In the genomic region with DNA sequence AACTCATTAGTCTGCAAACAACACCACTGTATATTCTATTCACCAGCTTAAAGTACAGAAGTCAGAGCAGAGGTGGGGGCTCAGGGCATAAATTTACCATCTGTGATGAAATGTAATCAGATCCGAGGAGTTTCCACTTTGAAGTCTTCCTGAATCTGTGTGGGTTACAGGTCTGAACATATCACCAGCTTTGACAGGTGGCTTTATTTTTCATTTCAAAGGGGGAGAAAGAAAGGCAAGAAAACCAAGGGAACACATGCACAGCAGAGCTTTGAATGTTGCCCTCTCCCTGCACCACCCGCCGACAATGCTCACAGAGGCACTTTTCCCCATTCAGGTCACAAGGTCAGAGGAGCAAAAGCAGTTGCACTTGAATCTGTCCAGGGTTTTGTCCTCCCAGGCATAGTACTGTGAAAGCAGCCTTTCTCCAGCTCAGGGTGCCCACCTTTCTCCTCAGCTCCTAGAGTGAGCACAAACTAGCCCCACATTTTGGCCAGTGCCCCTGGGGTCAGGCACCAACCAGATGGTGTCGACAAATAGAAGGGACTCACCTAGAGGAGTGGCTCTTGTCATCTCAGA, we compare ENCODE assay signal across 2 cellular contexts.
TF ChIP-seq lines count a peak whose summit lies in the region.

No MANE protein-coding gene starts in this region.

TF ChIP-seq in SK-N-SH treated with all-trans-retinoic acid at 6 μM for 48 hours, 23 proteins besides CTCF, POLR2A, EP300 and RAD21 (continued from another document):
- no peak for TF ChIP-seq CSDC2 (CRISPR knock-in tag; IDR thresholded peaks at IDR 0.05)
- no peak for TF ChIP-seq GLIS3 (CRISPR knock-in tag; IDR thresholded peaks at IDR 0.05)
- TF ChIP-seq RARB (CRISPR knock-in tag; IDR thresholded peaks at IDR 0.05), result no peak
- TF ChIP-seq SNAI2 (CRISPR knock-in tag; IDR thresholded peaks at IDR 0.05), result no peak
- no peak for TF ChIP-seq ZFP3 (CRISPR knock-in tag; IDR thresholded peaks at IDR 0.05)
- TF ChIP-seq, protein P1, sequence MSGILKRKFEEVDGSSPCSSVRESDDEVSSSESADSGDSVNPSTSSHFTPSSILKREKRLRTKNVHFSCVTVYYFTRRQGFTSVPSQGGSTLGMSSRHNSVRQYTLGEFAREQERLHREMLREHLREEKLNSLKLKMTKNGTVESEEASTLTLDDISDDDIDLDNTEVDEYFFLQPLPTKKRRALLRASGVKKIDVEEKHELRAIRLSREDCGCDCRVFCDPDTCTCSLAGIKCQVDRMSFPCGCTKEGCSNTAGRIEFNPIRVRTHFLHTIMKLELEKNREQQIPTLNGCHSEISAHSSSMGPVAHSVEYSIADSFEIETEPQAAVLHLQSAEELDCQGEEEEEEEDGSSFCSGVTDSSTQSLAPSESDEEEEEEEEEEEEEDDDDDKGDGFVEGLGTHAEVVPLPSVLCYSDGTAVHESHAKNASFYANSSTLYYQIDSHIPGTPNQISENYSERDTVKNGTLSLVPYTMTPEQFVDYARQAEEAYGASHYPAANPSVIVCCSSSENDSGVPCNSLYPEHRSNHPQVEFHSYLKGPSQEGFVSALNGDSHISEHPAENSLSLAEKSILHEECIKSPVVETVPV (CRISPR knock-in tag; IDR thresholded peaks at IDR 0.05), result no peak
- TF ChIP-seq, protein P2, sequence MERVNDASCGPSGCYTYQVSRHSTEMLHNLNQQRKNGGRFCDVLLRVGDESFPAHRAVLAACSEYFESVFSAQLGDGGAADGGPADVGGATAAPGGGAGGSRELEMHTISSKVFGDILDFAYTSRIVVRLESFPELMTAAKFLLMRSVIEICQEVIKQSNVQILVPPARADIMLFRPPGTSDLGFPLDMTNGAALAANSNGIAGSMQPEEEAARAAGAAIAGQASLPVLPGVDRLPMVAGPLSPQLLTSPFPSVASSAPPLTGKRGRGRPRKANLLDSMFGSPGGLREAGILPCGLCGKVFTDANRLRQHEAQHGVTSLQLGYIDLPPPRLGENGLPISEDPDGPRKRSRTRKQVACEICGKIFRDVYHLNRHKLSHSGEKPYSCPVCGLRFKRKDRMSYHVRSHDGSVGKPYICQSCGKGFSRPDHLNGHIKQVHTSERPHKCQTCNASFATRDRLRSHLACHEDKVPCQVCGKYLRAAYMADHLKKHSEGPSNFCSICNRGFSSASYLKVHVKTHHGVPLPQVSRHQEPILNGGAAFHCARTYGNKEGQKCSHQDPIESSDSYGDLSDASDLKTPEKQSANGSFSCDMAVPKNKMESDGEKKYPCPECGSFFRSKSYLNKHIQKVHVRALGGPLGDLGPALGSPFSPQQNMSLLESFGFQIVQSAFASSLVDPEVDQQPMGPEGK (CRISPR knock-in tag; IDR thresholded peaks at IDR 0.05; ENCODE audit: borderline replicate concordance), result no peak
- TF ChIP-seq, protein P3, sequence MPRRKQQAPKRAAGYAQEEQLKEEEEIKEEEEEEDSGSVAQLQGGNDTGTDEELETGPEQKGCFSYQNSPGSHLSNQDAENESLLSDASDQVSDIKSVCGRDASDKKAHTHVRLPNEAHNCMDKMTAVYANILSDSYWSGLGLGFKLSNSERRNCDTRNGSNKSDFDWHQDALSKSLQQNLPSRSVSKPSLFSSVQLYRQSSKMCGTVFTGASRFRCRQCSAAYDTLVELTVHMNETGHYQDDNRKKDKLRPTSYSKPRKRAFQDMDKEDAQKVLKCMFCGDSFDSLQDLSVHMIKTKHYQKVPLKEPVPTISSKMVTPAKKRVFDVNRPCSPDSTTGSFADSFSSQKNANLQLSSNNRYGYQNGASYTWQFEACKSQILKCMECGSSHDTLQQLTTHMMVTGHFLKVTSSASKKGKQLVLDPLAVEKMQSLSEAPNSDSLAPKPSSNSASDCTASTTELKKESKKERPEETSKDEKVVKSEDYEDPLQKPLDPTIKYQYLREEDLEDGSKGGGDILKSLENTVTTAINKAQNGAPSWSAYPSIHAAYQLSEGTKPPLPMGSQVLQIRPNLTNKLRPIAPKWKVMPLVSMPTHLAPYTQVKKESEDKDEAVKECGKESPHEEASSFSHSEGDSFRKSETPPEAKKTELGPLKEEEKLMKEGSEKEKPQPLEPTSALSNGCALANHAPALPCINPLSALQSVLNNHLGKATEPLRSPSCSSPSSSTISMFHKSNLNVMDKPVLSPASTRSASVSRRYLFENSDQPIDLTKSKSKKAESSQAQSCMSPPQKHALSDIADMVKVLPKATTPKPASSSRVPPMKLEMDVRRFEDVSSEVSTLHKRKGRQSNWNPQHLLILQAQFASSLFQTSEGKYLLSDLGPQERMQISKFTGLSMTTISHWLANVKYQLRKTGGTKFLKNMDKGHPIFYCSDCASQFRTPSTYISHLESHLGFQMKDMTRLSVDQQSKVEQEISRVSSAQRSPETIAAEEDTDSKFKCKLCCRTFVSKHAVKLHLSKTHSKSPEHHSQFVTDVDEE (CRISPR knock-in tag; IDR thresholded peaks at IDR 0.05), result no peak
- no peak for TF ChIP-seq BACH2 (CRISPR knock-in tag; IDR thresholded peaks at IDR 0.05; ENCODE audit: borderline replicate concordance)
- TF ChIP-seq, protein P4, sequence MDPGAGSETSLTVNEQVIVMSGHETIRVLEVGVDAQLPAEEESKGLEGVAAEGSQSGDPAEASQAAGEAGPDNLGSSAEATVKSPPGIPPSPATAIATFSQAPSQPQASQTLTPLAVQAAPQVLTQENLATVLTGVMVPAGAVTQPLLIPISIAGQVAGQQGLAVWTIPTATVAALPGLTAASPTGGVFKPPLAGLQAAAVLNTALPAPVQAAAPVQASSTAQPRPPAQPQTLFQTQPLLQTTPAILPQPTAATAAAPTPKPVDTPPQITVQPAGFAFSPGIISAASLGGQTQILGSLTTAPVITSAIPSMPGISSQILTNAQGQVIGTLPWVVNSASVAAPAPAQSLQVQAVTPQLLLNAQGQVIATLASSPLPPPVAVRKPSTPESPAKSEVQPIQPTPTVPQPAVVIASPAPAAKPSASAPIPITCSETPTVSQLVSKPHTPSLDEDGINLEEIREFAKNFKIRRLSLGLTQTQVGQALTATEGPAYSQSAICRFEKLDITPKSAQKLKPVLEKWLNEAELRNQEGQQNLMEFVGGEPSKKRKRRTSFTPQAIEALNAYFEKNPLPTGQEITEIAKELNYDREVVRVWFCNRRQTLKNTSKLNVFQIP (CRISPR knock-in tag; IDR thresholded peaks at IDR 0.05; ENCODE audit: borderline replicate concordance, low read depth), result no peak
- no peak for TF ChIP-seq ARNTL (CRISPR knock-in tag; IDR thresholded peaks at IDR 0.05; ENCODE audit: borderline replicate concordance, low read depth)
- TF ChIP-seq ZC3H10 (CRISPR knock-in tag; IDR thresholded peaks at IDR 0.05), result no peak
- TF ChIP-seq ZNF565 (CRISPR knock-in tag; conservative IDR thresholded peaks at IDR 0.05; ENCODE audit: low read depth), result no peak
- TF ChIP-seq OSR1 (CRISPR knock-in tag; IDR thresholded peaks at IDR 0.05), result no peak
- no peak for TF ChIP-seq ZNF70 (CRISPR knock-in tag; IDR thresholded peaks at IDR 0.05)

TF ChIP-seq in SK-N-SH, 30 proteins besides CTCF, POLR2A, EP300 and RAD21 (continued from another document):
- TF ChIP-seq, protein P5, sequence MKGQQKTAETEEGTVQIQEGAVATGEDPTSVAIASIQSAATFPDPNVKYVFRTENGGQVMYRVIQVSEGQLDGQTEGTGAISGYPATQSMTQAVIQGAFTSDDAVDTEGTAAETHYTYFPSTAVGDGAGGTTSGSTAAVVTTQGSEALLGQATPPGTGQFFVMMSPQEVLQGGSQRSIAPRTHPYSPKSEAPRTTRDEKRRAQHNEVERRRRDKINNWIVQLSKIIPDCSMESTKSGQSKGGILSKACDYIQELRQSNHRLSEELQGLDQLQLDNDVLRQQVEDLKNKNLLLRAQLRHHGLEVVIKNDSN (IDR thresholded peaks at IDR 0.05; ENCODE audit: borderline replicate concordance, low read depth), result no peak
